In the genomic region with DNA sequence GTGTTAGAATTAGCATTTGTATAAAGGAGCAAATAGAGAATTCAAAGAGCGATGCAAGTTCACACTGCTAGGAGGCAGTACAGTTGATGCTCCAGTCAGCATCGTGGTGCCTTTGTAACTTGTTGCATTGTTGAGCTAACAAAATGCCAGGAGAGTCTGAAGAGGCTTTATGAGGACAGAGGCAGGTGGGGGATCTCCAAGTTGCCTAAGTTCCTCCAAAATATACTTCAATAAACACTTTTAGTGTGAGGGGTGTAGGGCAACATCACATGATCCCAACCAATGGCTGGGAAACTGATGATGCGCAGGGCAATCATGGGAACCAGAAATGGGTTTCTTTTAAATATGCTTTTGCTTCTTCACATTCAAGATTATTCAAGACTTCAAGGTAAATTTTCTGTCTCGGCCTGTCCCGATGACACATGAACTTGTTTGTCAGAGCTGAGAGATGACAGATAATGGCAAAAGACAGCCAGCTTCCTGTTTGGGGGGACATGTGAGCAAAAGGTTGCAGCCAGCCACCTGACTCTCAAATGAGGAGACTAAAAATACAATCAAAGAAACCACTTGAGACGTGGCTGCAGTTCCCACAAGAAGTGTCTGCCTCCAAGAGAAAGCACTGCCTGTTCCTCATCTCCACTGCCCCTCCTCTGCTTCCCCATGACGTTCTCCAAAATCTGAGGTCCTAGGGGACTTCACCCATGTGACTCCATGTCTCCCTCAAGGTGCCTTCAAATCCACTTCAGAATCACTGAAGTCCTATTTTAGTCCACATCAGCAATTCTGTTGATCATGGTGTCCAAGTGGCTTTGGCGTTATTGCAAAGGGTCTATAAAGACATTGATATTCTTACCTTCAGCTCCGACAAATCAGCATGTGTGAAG, we compare ENCODE assay signal across 8 cellular contexts. TPM values are rescaled to one million over a fixed set of nuclear protein-coding genes. Genes with fewer than 3 reads are reported as not detected.
DNase-seq lines count a peak whose midpoint lies in the region; ATAC-seq and TF ChIP-seq lines count a peak whose summit lies in the region.

No MANE protein-coding gene starts in this region.

- no peaks in the 10 kb centered on the region for H3K9me3 Mint-ChIP-seq in natural killer cell

- TF ChIP-seq CTCF in natural killer cell (IDR thresholded peaks at IDR 0.05), result peak; percentile 19

- H3K27ac Mint-ChIP-seq in natural killer cell, result peak overlapping the region; percentile 81 to 83

- peak; percentile 74 for ATAC-seq in HG03565 (IDR thresholded peaks at IDR 0.05; ENCODE audit: unreplicated experiment)
- peak; percentile 65 to 76 (median 71) for ATAC-seq in natural killer cell

- no peak overlapping the region for H3K4me3 Mint-ChIP-seq in natural killer cell

- no peaks in the 10 kb centered on the region for H3K27me3 Mint-ChIP-seq in natural killer cell (ENCODE audit: low read depth in 2 of 2)

- peaks cover 57 to 59% of the 10 kb centered on the region in 2 donors for H3K4me1 Mint-ChIP-seq in natural killer cell

- DNase-seq in activated gamma-delta T cell treated with Interleukin-2 at 50 U/mL for 16 hours (peak; percentile 63), activated gamma-delta T cell (lab: John Stamatoyannopoulos, UW) (no peak), natural killer cell (peak; percentile 39), SHP77 (lab: John Stamatoyannopoulos, UW) (no peak), NCI-H524 (lab: John Stamatoyannopoulos, UW) (no peak), DMS 273 treated with DMSO at 0.1 percent for 48 hours (lab: John Stamatoyannopoulos, UW) (no peak)
- DNase-seq in activated CD8-positive, alpha-beta memory T cell treated with anti-CD3 and anti-CD28 coated beads, Interleukin-2, amount 50 U/mL, for 1 hour (ENCODE audit: extremely low read depth), result peak; percentile 74

- H3K36me3 Mint-ChIP-seq in natural killer cell, result no peaks in the 10 kb centered on the region

- intact Hi-C loops in natural killer cell (cut with micrococcal nuclease), result loop anchor here (1.0 kb wide), 1 partner anchor 39 kb away; a partner anchor contains a TSS

RNA-seq across cellular contexts. Expression of a gene that starts 39.3 kb away (rescaled TPM):
- 10 to 100 TPM; 10.9 to 17.3 (median 13.6) TPM for total RNA-seq in natural killer cell

Comparison
In these comparisons a context has a peak if more than half of its experiments do, and no peak if none do; other contexts are left out.
1. DNase-seq: peak in activated gamma-delta T cell treated with Interleukin-2 at 50 U/mL for 16 hours (single experiment), activated CD8-positive, alpha-beta memory T cell treated with anti-CD3 and anti-CD28 coated beads, Interleukin-2, amount 50 U/mL, for 1 hour (single experiment) and natural killer cell (single experiment); none in activated gamma-delta T cell (single experiment), SHP77 (0 of 2), NCI-H524 (0 of 2) and DMS 273 treated with DMSO at 0.1 percent for 48 hours (single experiment).